ENCODE assay signal across 22 cellular contexts in genomic region chr10:1274746-1275544, GRCh38.
DNase-seq lines count a peak whose midpoint lies in the region; ATAC-seq, FAIRE-seq and TF ChIP-seq lines count a peak whose summit lies in the region.
"Had no signal": no experiment of that assay in that cellular context is flagged by ENCODE, and none has a peak within 500 bp of the region (broad histone marks: within the 10 kb centered on the region; RNA-seq: fewer than 3 reads in every experiment).

No MANE protein-coding gene starts in this region.

- no TSS peak for BruUV-seq in HepG2 (replicated peaks; lab: Mats Ljungman, UMichigan)

- POLR2A ChIA-PET in HepG2 (lab: Yijun Ruan, JAX), result no interaction called here

- no peak for TF ChIP-seq RAD21 in HepG2 (CRISPR knock-in tag; IDR thresholded peaks at IDR 0.05)

- no peaks in the 10 kb centered on the region for H3K27me3 Mint-ChIP-seq in osteocyte (ENCODE audit: unreplicated experiment)
- H3K27me3 Mint-ChIP-seq: CD4-positive, CD25-positive, alpha-beta regulatory T cell had no signal

- H3K36me3 Mint-ChIP-seq in osteocyte (ENCODE audit: unreplicated experiment), result peaks cover 2% of the 10 kb centered on the region
- H3K36me3 Mint-ChIP-seq: CD4-positive, CD25-positive, alpha-beta regulatory T cell had no signal

- intact Hi-C loops in HepG2 (cut with micrococcal nuclease; ENCODE audit: unreplicated experiment) (no loop called here), right lobe of liver (cut with DNase I) (no loop called here), lower leg skin (cut with DNase I; ENCODE audit: low total_unique reads) (no loop called here), aorta (cut with DNase I) (no loop called here)

- ATAC-seq in HepG2 (peak; percentile 49; the same call in 2 of the 3 replicates), right lobe of liver (no peak), aorta (ENCODE audit: low FRiP score) (peak; percentile 37), HG02840 (IDR thresholded peaks at IDR 0.05; ENCODE audit: low FRiP score, unreplicated experiment) (no peak)
- ATAC-seq: PC-3 had no signal

- H3K9me3 Mint-ChIP-seq in osteocyte (ENCODE audit: unreplicated experiment), result no peaks in the 10 kb centered on the region

- H3K4me2 ChIP-seq in HepG2 (ENCODE audit: low read depth, low read length), result no peak overlapping the region
- H3K4me2 ChIP-seq: KMS-11 had no signal

- peak overlapping the region; percentile 86 for H3K27ac Mint-ChIP-seq in osteocyte (ENCODE audit: unreplicated experiment)

- no peaks in the 10 kb centered on the region for H4K20me1 ChIP-seq in HepG2 (ENCODE audit: insufficient read depth, low read length)

- no peak for TF ChIP-seq EP300 in HepG2 (IDR thresholded peaks at IDR 0.05; ENCODE audit: low read depth in 2 of 2, low read length in 2 of 2)
- no peak for TF ChIP-seq EP300 in HepG2 (CRISPR knock-in tag; IDR thresholded peaks at IDR 0.05; ENCODE audit: borderline replicate concordance)

- H3K27me3 ChIP-seq in HepG2 (ENCODE audit: control insufficient read depth in 1 of 2, insufficient read depth in 2 of 2, low read length in 2 of 2) (peaks cover 6 to 47% of the 10 kb centered on the region in 2 experiments; a peak in 4 of 5 replicates), right lobe of liver (no peaks in the 10 kb centered on the region), aorta (ENCODE audit: control insufficient read depth in 1 of 2, insufficient read depth in 2 of 2, low read length in 1 of 2) (no peaks in the 10 kb centered on the region)
- H3K27me3 ChIP-seq: BE2C had no signal

- no peak for FAIRE-seq in HepG2 (lab: Jason Lieb, UNC)
- FAIRE-seq: A204.1 had no signal

- no peak for TF ChIP-seq POLR2A in HepG2 (IDR thresholded peaks at IDR 0.05; ENCODE audit: insufficient read depth in 1 of 2, low read depth in 2 of 2, low read length in 2 of 2)
- TF ChIP-seq POLR2A in right lobe of liver (IDR thresholded peaks at IDR 0.05), result no peak
- TF ChIP-seq POLR2A in lower leg skin (IDR thresholded peaks at IDR 0.05), result no peak

- H3K9ac ChIP-seq in HepG2 (ENCODE audit: insufficient read depth, low read depth, low read length), result no peak overlapping the region
- H3K9ac ChIP-seq: KMS-11 had no signal

- peaks cover 36% of the 10 kb centered on the region for H3K4me1 Mint-ChIP-seq in osteocyte (ENCODE audit: unreplicated experiment)
- H3K4me1 Mint-ChIP-seq: CD4-positive, CD25-positive, alpha-beta regulatory T cell had no signal

- H3K4me3 Mint-ChIP-seq in osteocyte (ENCODE audit: unreplicated experiment), result no peak overlapping the region
- H3K4me3 Mint-ChIP-seq: CD4-positive, CD25-positive, alpha-beta regulatory T cell had no signal

- TF ChIP-seq CTCF in HepG2 (CRISPR knock-in tag; IDR thresholded peaks at IDR 0.05) (no peak), right lobe of liver (IDR thresholded peaks at IDR 0.05) (no peak), lower leg skin (IDR thresholded peaks at IDR 0.05) (no peak), osteocyte (IDR thresholded peaks at IDR 0.05) (no peak)

- H3K4me1 ChIP-seq in HepG2 (ENCODE audit: insufficient read depth, low read length) (no peaks in the 10 kb centered on the region), right lobe of liver (no peaks in the 10 kb centered on the region), aorta (ENCODE audit: control insufficient read depth in 1 of 2, insufficient read depth in 2 of 2, low read length in 2 of 2) (no peaks in the 10 kb centered on the region)

- H3K79me2 ChIP-seq in HepG2 (ENCODE audit: insufficient read depth, low read length), result no peaks in the 10 kb centered on the region

- no peaks in the 10 kb centered on the region for H3K36me3 ChIP-seq in HepG2 (replicated peaks in 1 of 2; ENCODE audit: control insufficient read depth in 1 of 2, insufficient read depth in 2 of 2, low read length in 2 of 2)
- H3K36me3 ChIP-seq in right lobe of liver, result no peaks in the 10 kb centered on the region
- no peaks in the 10 kb centered on the region for H3K36me3 ChIP-seq in aorta (ENCODE audit: control insufficient read depth in 1 of 2, insufficient read depth in 2 of 2, low read length in 1 of 2)
- H3K36me3 ChIP-seq: BE2C had no signal

- in situ Hi-C loops in HepG2 (cut with HindIII; ENCODE audit: extremely low pct_ligation_motif_present, low pct_unique_long_range_greater_than_20kb), result no loop called here

- CTCF ChIA-PET in HepG2 (lab: Yijun Ruan, JAX; ENCODE audit: low intra/inter-chr PET ratio, low total read pairs), result no interaction called here

- DNase-seq in HepG2 (ENCODE audit: low spot score), result no peak
- DNase-seq in right lobe of liver, result no peak
- peak; percentile 9 to 83 for DNase-seq in lower leg skin (ENCODE audit: low spot score in 2 of 2)
- no peak for DNase-seq in osteocyte (ENCODE audit: extremely low spot score, unreplicated experiment)
- no peak for DNase-seq in aorta
- DNase-seq in NCI-H146 treated with DMSO at 0.1 percent for 48 hours (lab: John Stamatoyannopoulos, UW; ENCODE audit: unreplicated experiment), result no peak
- DNase-seq in NCI-H82 (lab: John Stamatoyannopoulos, UW), result no peak
- DNase-seq: BE2C; CD4-positive, CD25-positive, alpha-beta regulatory T cell; COR-L47; DMS 273 treated with DMSO at 0.1 percent for 48 hours; GDM1; NCI-H1417 treated with DMSO at 0.1 percent for 48 hours; NCI-H1930; NCI-H226; NCI-H524; PC-3; RPMI8226; SIG-M5 had no signal

- H3K4me3 ChIP-seq in HepG2 (replicated peaks in 1 of 3; ENCODE audit: insufficient read depth in 1 of 3, low read depth in 2 of 3, low read length in 3 of 3) (no peak overlapping the region), right lobe of liver (no peak overlapping the region), lower leg skin (ENCODE audit: low read depth, poor library complexity, severe bottlenecking) (no peak overlapping the region), aorta (ENCODE audit: low read length in 2 of 2) (no peak overlapping the region)

- H3K27ac ChIP-seq in HepG2 (ENCODE audit: extremely low read length, insufficient read depth, low read length), result no peak overlapping the region
- no peak overlapping the region for H3K27ac ChIP-seq in right lobe of liver
- no peak overlapping the region for H3K27ac ChIP-seq in aorta (ENCODE audit: low read depth in 1 of 2, low read length in 2 of 2)
- H3K27ac ChIP-seq: KMS-11 had no signal

- no peak overlapping the region for H2AFZ ChIP-seq in HepG2 (ENCODE audit: low read length)

- H3K9me3 ChIP-seq in HepG2 (ENCODE audit: low read length), result no peaks in the 10 kb centered on the region
- H3K9me3 ChIP-seq in right lobe of liver, result no peaks in the 10 kb centered on the region
- no peaks in the 10 kb centered on the region for H3K9me3 ChIP-seq in aorta (ENCODE audit: control insufficient read depth, low read length)
- H3K9me3 ChIP-seq: BE2C had no signal

- WGBS in HepG2 (ENCODE audit: low lambda C conversion rate), result 38% methylated on average over 13 of the region's 15 CpGs
- whole genome bisulfite sequencing in right lobe of liver (ENCODE audit: insufficient coverage, low coverage, low lambda C conversion rate, missing lambda C conversion rate), result 74% methylated on average over 3 of the region's 15 CpGs
- 92 to 94% methylated on average over 15 of the region's 15 CpGs for WGBS in lower leg skin, 2 donors
- WGBS in aorta, 2 donors, result 92 to 95% methylated on average over 14 to 15 of the region's 15 CpGs

TF ChIP-seq in HepG2, 621 proteins besides CTCF, POLR2A, EP300 and RAD21 (continues in another document):
- TF ChIP-seq ZEB1 (IDR thresholded peaks at IDR 0.05; ENCODE audit: insufficient replicate concordance, low read depth) (no peak), ZNF530 (CRISPR knock-in tag; IDR thresholded peaks at IDR 0.05; ENCODE audit: low read depth) (no peak), ONECUT2 (CRISPR knock-in tag; IDR thresholded peaks at IDR 0.05) (no peak), HOMEZ (CRISPR knock-in tag; IDR thresholded peaks at IDR 0.05; ENCODE audit: low read depth) (no peak)
- TF ChIP-seq, protein P1, sequence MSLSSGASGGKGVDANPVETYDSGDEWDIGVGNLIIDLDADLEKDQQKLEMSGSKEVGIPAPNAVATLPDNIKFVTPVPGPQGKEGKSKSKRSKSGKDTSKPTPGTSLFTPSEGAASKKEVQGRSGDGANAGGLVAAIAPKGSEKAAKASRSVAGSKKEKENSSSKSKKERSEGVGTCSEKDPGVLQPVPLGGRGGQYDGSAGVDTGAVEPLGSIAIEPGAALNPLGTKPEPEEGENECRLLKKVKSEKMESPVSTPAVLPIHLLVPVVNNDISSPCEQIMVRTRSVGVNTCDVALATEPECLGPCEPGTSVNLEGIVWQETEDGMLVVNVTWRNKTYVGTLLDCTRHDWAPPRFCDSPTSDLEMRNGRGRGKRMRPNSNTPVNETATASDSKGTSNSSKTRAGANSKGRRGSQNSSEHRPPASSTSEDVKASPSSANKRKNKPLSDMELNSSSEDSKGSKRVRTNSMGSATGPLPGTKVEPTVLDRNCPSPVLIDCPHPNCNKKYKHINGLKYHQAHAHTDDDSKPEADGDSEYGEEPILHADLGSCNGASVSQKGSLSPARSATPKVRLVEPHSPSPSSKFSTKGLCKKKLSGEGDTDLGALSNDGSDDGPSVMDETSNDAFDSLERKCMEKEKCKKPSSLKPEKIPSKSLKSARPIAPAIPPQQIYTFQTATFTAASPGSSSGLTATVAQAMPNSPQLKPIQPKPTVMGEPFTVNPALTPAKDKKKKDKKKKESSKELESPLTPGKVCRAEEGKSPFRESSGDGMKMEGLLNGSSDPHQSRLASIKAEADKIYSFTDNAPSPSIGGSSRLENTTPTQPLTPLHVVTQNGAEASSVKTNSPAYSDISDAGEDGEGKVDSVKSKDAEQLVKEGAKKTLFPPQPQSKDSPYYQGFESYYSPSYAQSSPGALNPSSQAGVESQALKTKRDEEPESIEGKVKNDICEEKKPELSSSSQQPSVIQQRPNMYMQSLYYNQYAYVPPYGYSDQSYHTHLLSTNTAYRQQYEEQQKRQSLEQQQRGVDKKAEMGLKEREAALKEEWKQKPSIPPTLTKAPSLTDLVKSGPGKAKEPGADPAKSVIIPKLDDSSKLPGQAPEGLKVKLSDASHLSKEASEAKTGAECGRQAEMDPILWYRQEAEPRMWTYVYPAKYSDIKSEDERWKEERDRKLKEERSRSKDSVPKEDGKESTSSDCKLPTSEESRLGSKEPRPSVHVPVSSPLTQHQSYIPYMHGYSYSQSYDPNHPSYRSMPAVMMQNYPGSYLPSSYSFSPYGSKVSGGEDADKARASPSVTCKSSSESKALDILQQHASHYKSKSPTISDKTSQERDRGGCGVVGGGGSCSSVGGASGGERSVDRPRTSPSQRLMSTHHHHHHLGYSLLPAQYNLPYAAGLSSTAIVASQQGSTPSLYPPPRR (CRISPR knock-in tag; IDR thresholded peaks at IDR 0.05; ENCODE audit: borderline replicate concordance), result no peak

Comparison
In these comparisons a context has a peak if more than half of its experiments do, and no peak if none do; other contexts are left out.
1. ATAC-seq: peak in HepG2 (single experiment) and aorta (single experiment); none in right lobe of liver (0 of 4) and HG02840 (single experiment).
2. DNase-seq: peak in lower leg skin (2 of 2); none in HepG2 (single experiment), right lobe of liver (0 of 3), osteocyte (single experiment), aorta (0 of 2), NCI-H146 treated with DMSO at 0.1 percent for 48 hours (single experiment) and NCI-H82 (single experiment).